Comparison of ENCODE assay signal across 8 cellular contexts in the genomic region with DNA sequence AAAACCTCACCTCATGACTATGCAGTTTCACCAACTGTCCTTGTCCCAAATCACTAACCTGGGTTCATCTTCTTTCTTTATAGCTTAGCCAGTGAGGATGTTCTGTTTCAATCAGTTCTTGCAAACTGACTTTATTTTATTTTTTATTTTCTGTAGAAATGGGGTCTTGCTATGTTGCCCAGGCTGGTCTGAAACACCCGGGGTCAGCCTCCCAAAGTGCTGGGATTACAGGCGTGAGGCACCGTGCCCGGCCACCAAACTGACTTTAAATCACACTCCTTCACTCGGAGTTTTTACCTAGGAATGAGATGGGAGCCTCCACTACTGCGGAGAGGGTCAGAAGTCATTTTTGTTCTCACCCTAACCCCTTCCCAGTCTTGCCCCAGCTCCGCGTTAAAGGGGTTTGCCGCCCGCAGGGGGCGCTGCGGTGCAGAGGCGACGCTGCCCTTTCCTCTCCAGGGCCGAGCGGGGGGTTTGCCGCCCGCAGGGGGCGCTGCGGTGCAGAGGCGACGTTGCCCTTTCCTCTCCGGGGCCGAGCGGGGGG. TPM values are rescaled to one million over a fixed set of nuclear protein-coding genes. Genes with fewer than 3 reads are reported as not detected.
DNase-seq lines count a peak whose midpoint lies in the region; ATAC-seq and TF ChIP-seq lines count a peak whose summit lies in the region.

No MANE protein-coding gene starts in this region.

- WGBS in heart right ventricle, 2 donors, result 43 to 53% methylated on average over 16 to 18 of the region's 25 CpGs

- ATAC-seq in heart right ventricle (peak in 3 of 8 donors; percentile 3 to 61 (median 43)), foreskin keratinocyte (no peak), upper lobe of right lung (no peak), HG03439 (IDR thresholded peaks at IDR 0.05; ENCODE audit: unreplicated experiment) (no peak)

- H3K36me3 ChIP-seq in heart right ventricle (no peaks in the 10 kb centered on the region), left ventricle myocardium inferior (no peaks in the 10 kb centered on the region), upper lobe of right lung (no peaks in the 10 kb centered on the region)

- H3K4me1 Mint-ChIP-seq in chondrocyte (ENCODE audit: low read depth), result no peaks in the 10 kb centered on the region

- H3K27me3 ChIP-seq in heart right ventricle (peaks cover 0 to 31% (median 3%) of the 10 kb centered on the region in 7 donors), left ventricle myocardium inferior (ENCODE audit: low read depth) (peaks cover 12% of the 10 kb centered on the region), foreskin keratinocyte (peaks cover 10% of the 10 kb centered on the region), upper lobe of right lung (peaks cover 4% of the 10 kb centered on the region)

- no peaks in the 10 kb centered on the region for H3K9me3 ChIP-seq in heart right ventricle
- no peaks in the 10 kb centered on the region for H3K9me3 ChIP-seq in left ventricle myocardium inferior (replicated peaks)
- no peaks in the 10 kb centered on the region for H3K9me3 ChIP-seq in upper lobe of right lung

- no peak for TF ChIP-seq CTCF in heart right ventricle (IDR thresholded peaks at IDR 0.05)
- no peak for TF ChIP-seq CTCF in left ventricle myocardium inferior (IDR thresholded peaks at IDR 0.05; ENCODE audit: borderline replicate concordance)
- peak; percentile 53 for TF ChIP-seq CTCF in foreskin keratinocyte (conservative IDR thresholded peaks at IDR 0.05)
- no peak for TF ChIP-seq CTCF in upper lobe of right lung (IDR thresholded peaks at IDR 0.05)
- no peak for TF ChIP-seq CTCF in chondrocyte (IDR thresholded peaks at IDR 0.05)

- H3K4me1 ChIP-seq in heart right ventricle (peaks cover 0 to 38% (median 0%) of the 10 kb centered on the region in 9 donors), left ventricle myocardium inferior (peaks cover 38% of the 10 kb centered on the region), foreskin keratinocyte (no peaks in the 10 kb centered on the region), upper lobe of right lung (no peaks in the 10 kb centered on the region)

- H3K27me3 Mint-ChIP-seq in chondrocyte (ENCODE audit: low read depth), result peaks cover 13% of the 10 kb centered on the region

- intact Hi-C loops in heart right ventricle (cut with DNase I), result loop anchor here in 7 of 10 donors (1.0 to 5.0 kb wide), 4 partner anchors 50 to 95 kb away; no protein-coding TSS in a partner anchor
- intact Hi-C loops in left ventricle myocardium inferior (cut with micrococcal nuclease), result no loop called here
- intact Hi-C loops in upper lobe of right lung (cut with DNase I), result loop anchor here (5.0 kb wide), 1 partner anchor 95 kb away; no protein-coding TSS in a partner anchor

- H3K4me3 ChIP-seq in heart right ventricle (no peak overlapping the region), left ventricle myocardium inferior (no peak overlapping the region), upper lobe of right lung (no peak overlapping the region)

- no peak overlapping the region for H3K4me3 Mint-ChIP-seq in chondrocyte (ENCODE audit: unreplicated experiment)

- DNase-seq in heart right ventricle, result peak; percentile 25 to 55
- no peak for DNase-seq in left ventricle myocardium inferior
- DNase-seq in activated CD8-positive, alpha-beta memory T cell treated with anti-CD3 and anti-CD28 coated beads for 1 hour (ENCODE audit: extremely low read depth in 1 of 2, low read depth in 1 of 2), result peak; percentile 13 to 25
- DNase-seq in foreskin keratinocyte, result no peak
- DNase-seq in upper lobe of right lung, result peak; percentile 69
- no peak for DNase-seq in NCI-H510A (lab: John Stamatoyannopoulos, UW)
- DNase-seq in chondrocyte (ENCODE audit: low spot score), result no peak

- H3K27ac Mint-ChIP-seq in chondrocyte (ENCODE audit: unreplicated experiment), result no peak overlapping the region

- no peaks in the 10 kb centered on the region for H3K9me3 Mint-ChIP-seq in chondrocyte (ENCODE audit: low read depth)

- H3K27ac ChIP-seq in heart right ventricle (no peak overlapping the region), left ventricle myocardium inferior (replicated peaks) (no peak overlapping the region), foreskin keratinocyte (no peak overlapping the region), upper lobe of right lung (no peak overlapping the region)

- no peaks in the 10 kb centered on the region for H3K36me3 Mint-ChIP-seq in chondrocyte (ENCODE audit: low read depth)

RNA-seq across cellular contexts. Expression of a gene that starts 7.0 kb away (rescaled TPM):
- total RNA-seq in heart right ventricle (10 to 100 TPM; 19.6 to 53.5 (median 36.5) TPM), left ventricle myocardium inferior (43.4 TPM), foreskin keratinocyte (7.3 and 7.7 TPM in 2 replicates), upper lobe of right lung (14.0 TPM), chondrocyte (2.9 to 6.1 TPM (median 3.5 TPM) in 3 replicates)
- polyA plus RNA-seq in heart right ventricle (10 to 100 TPM; 14.1 to 58.7 TPM), foreskin keratinocyte (3.5 and 4.0 TPM in 2 replicates)

RNA-seq across cellular contexts. Expression of a gene that starts 51.3 kb away (rescaled TPM):
- 1 to 10 TPM; 1.8 to 4.5 (median 3.6) TPM for total RNA-seq in heart right ventricle
- 1 to 10 TPM; 2.4 to 4.2 TPM for polyA plus RNA-seq in heart right ventricle
- 4.8 TPM for total RNA-seq in left ventricle myocardium inferior
- 10.3 and 13.3 TPM in 2 replicates for total RNA-seq in foreskin keratinocyte
- 6.4 and 7.9 TPM in 2 replicates for polyA plus RNA-seq in foreskin keratinocyte
- total RNA-seq in upper lobe of right lung, result 5.7 TPM
- total RNA-seq in chondrocyte, result 4.9 to 8.4 TPM (median 6.6 TPM) in 3 replicates

Comparison
In these comparisons a context has a peak if more than half of its experiments do, and no peak if none do; other contexts are left out.
1. DNase-seq: peak in heart right ventricle (2 of 2), activated CD8-positive, alpha-beta memory T cell treated with anti-CD3 and anti-CD28 coated beads for 1 hour (2 of 2) and upper lobe of right lung (single experiment); none in left ventricle myocardium inferior (single experiment), foreskin keratinocyte (0 of 2), NCI-H510A (single experiment) and chondrocyte (single experiment).